9 cellular contexts compared by ENCODE assay signal in genomic region chr2:29114514-29114840, GRCh38. TPM values are rescaled to one million over a fixed set of nuclear protein-coding genes. Genes with fewer than 3 reads are reported as not detected.
A peak's percentile ranks its signal among the peaks of the same experiment; 100 is the strongest.
DNase-seq lines count a peak whose midpoint lies in the region; ATAC-seq and TF ChIP-seq lines count a peak whose summit lies in the region.
"Had no signal": no experiment of that assay in that cellular context is flagged by ENCODE, and none has a peak within 500 bp of the region (broad histone marks: within the 10 kb centered on the region; RNA-seq: fewer than 3 reads in every experiment).

No MANE protein-coding gene starts in this region.

- ATAC-seq in CD4-positive, CD25-positive, alpha-beta regulatory T cell (ENCODE audit: low read depth in 2 of 2), result no peak
- ATAC-seq in GM19035 (IDR thresholded peaks at IDR 0.05; ENCODE audit: unreplicated experiment), result no peak

- TF ChIP-seq CTCF in RWPE1 (conservative IDR thresholded peaks at IDR 0.05; ENCODE audit: low read depth), result no peak
- no peak for TF ChIP-seq CTCF in neural crest cell (conservative IDR thresholded peaks at IDR 0.05)

- H3K4me3 ChIP-seq in CD4-positive, CD25-positive, alpha-beta regulatory T cell (ENCODE audit: low read depth, low read length), result peak overlapping the region; percentile 60
- peak overlapping the region; percentile 59 for H3K4me3 ChIP-seq in effector memory CD4-positive, alpha-beta T cell (ENCODE audit: insufficient read depth, low read depth, low read length, poor library complexity, severe bottlenecking)

- peaks cover 3% of the 10 kb centered on the region for H3K36me3 Mint-ChIP-seq in CD4-positive, CD25-positive, alpha-beta regulatory T cell
- H3K36me3 Mint-ChIP-seq in neural crest cell (ENCODE audit: low read depth), result no peaks in the 10 kb centered on the region

- H3K36me3 ChIP-seq in CD4-positive, CD25-positive, alpha-beta regulatory T cell (ENCODE audit: control insufficient read depth, insufficient read depth, low read length), result no peaks in the 10 kb centered on the region
- no peaks in the 10 kb centered on the region for H3K36me3 ChIP-seq in effector memory CD4-positive, alpha-beta T cell (ENCODE audit: control insufficient read depth, insufficient read depth, low read length)

- no peak for DNase-seq in CD4-positive, CD25-positive, alpha-beta regulatory T cell
- DNase-seq in RWPE1 (ENCODE audit: low spot score), result no peak
- no peak for DNase-seq in effector memory CD4-positive, alpha-beta T cell
- DNase-seq in neural crest cell (ENCODE audit: low read depth, low spot score), result no peak
- no peak for DNase-seq in NCI-H510A (lab: John Stamatoyannopoulos, UW)
- DNase-seq in NCI-H1105 treated with DMSO at 0.1 percent for 48 hours (lab: John Stamatoyannopoulos, UW), result no peak
- no peak for DNase-seq in AG08395 (ENCODE audit: low spot score)

- H3K9me3 ChIP-seq in CD4-positive, CD25-positive, alpha-beta regulatory T cell (ENCODE audit: control insufficient read depth in 2 of 2, low read length in 2 of 2), result no peaks in the 10 kb centered on the region
- H3K9me3 ChIP-seq in effector memory CD4-positive, alpha-beta T cell (ENCODE audit: control insufficient read depth, low read length), result no peaks in the 10 kb centered on the region

- peaks cover 27% of the 10 kb centered on the region for H3K4me1 ChIP-seq in CD4-positive, CD25-positive, alpha-beta regulatory T cell (ENCODE audit: control insufficient read depth, insufficient read depth, low read length, poor library complexity, severe bottlenecking)
- H3K4me1 ChIP-seq in effector memory CD4-positive, alpha-beta T cell (ENCODE audit: control insufficient read depth, insufficient read depth, low read length, poor library complexity, severe bottlenecking), result peaks cover 16% of the 10 kb centered on the region

- peak overlapping the region; percentile 89 to 96 (median 90) for H3K27ac Mint-ChIP-seq in CD4-positive, CD25-positive, alpha-beta regulatory T cell
- no peak overlapping the region for H3K27ac Mint-ChIP-seq in neural crest cell (ENCODE audit: unreplicated experiment)

- CTCF ChIA-PET in RWPE1 (lab: Yijun Ruan, JAX), result no interaction called here

- peaks cover 12% of the 10 kb centered on the region for H3K27me3 Mint-ChIP-seq in CD4-positive, CD25-positive, alpha-beta regulatory T cell
- H3K27me3 Mint-ChIP-seq in neural crest cell (ENCODE audit: low read depth), result peaks cover 15% of the 10 kb centered on the region

- H3K27ac ChIP-seq in CD4-positive, CD25-positive, alpha-beta regulatory T cell (ENCODE audit: insufficient read depth, low read length, poor library complexity, severe bottlenecking), result peak overlapping the region; percentile 61
- peak overlapping the region; percentile 96 for H3K27ac ChIP-seq in RWPE1
- H3K27ac ChIP-seq in effector memory CD4-positive, alpha-beta T cell (ENCODE audit: insufficient read depth, low read length, poor library complexity, severe bottlenecking), result no peak overlapping the region

- H3K4me1 Mint-ChIP-seq in CD4-positive, CD25-positive, alpha-beta regulatory T cell, result peaks cover 14 to 48% (median 32%) of the 10 kb centered on the region in 4 donors
- peaks cover 26% of the 10 kb centered on the region for H3K4me1 Mint-ChIP-seq in neural crest cell

- no peaks in the 10 kb centered on the region for H3K27me3 ChIP-seq in CD4-positive, CD25-positive, alpha-beta regulatory T cell (ENCODE audit: control insufficient read depth, insufficient read depth, low read length)
- no peaks in the 10 kb centered on the region for H3K27me3 ChIP-seq in effector memory CD4-positive, alpha-beta T cell (replicated peaks; ENCODE audit: control insufficient read depth, insufficient read depth, low read length, poor library complexity, severe bottlenecking)

- peak overlapping the region; percentile 92 to 97 (median 93) for H3K4me3 Mint-ChIP-seq in CD4-positive, CD25-positive, alpha-beta regulatory T cell
- peak overlapping the region; percentile 93 for H3K4me3 Mint-ChIP-seq in neural crest cell

- POLR2A ChIA-PET in RWPE1 (lab: Yijun Ruan, JAX; ENCODE audit: low non-redundant PET), result no interaction called here

- H3K9me3 Mint-ChIP-seq in CD4-positive, CD25-positive, alpha-beta regulatory T cell, result no peaks in the 10 kb centered on the region
- no peaks in the 10 kb centered on the region for H3K9me3 Mint-ChIP-seq in neural crest cell

RNA-seq across cellular contexts. Expression of gene CLIP4, which starts 0.7 kb away (rescaled TPM):
- total RNA-seq in CD4-positive, CD25-positive, alpha-beta regulatory T cell, result 37.7 TPM
- 10 to 100 TPM; 13.5 to 22.5 (median 16.9) TPM for polyA plus RNA-seq in CD4-positive, CD25-positive, alpha-beta regulatory T cell
- 13.2 and 14.5 TPM in 2 replicates for total RNA-seq in neural crest cell

RNA-seq across cellular contexts. Expression of gene PCARE, which starts 40.2 kb away (rescaled TPM):
- total RNA-seq in CD4-positive, CD25-positive, alpha-beta regulatory T cell, result not detected
- polyA plus RNA-seq in CD4-positive, CD25-positive, alpha-beta regulatory T cell, result not detected
- not detected in 2 replicates for total RNA-seq in neural crest cell
- total RNA-seq: lung microvascular endothelial cell had no signal
